1 cellular context compared by ENCODE assay signal in the genomic region with DNA sequence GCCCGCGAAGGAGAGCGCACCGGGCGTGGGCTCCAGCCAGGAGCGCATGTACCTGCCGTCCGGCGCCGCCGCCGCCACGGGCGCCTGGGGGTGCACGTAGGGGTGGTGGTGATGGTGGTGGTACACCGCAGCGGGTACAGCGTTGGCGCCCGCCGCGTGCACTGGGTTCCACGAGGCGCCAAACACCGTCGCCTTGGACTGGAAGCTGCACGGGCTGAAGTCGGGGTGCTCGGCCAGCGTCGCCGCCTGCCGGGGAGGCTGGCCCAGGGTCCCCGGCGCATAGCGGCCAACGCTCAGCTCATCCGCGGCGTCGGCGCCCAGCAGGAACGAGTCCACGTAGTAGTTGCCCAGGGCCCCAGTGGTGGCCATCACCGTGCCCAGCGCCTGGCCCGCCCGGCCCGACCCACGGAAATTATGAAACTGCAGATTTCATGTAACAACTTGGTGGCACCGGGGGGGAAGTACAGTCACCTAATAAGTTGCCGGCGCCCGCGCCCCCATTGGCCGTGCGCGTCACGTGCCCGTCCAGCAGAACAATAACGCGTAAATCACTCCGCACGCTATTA.
TF ChIP-seq lines count a peak whose summit lies in the region.

A gene (minus strand): TSS at position 449 of the 566 bp plus-strand sequence. CDS start 80 bp downstream, at position 369.

TF ChIP-seq in K562, 482 proteins besides CTCF, POLR2A, EP300 and RAD21 (continued from another document):
- TF ChIP-seq, protein P1, sequence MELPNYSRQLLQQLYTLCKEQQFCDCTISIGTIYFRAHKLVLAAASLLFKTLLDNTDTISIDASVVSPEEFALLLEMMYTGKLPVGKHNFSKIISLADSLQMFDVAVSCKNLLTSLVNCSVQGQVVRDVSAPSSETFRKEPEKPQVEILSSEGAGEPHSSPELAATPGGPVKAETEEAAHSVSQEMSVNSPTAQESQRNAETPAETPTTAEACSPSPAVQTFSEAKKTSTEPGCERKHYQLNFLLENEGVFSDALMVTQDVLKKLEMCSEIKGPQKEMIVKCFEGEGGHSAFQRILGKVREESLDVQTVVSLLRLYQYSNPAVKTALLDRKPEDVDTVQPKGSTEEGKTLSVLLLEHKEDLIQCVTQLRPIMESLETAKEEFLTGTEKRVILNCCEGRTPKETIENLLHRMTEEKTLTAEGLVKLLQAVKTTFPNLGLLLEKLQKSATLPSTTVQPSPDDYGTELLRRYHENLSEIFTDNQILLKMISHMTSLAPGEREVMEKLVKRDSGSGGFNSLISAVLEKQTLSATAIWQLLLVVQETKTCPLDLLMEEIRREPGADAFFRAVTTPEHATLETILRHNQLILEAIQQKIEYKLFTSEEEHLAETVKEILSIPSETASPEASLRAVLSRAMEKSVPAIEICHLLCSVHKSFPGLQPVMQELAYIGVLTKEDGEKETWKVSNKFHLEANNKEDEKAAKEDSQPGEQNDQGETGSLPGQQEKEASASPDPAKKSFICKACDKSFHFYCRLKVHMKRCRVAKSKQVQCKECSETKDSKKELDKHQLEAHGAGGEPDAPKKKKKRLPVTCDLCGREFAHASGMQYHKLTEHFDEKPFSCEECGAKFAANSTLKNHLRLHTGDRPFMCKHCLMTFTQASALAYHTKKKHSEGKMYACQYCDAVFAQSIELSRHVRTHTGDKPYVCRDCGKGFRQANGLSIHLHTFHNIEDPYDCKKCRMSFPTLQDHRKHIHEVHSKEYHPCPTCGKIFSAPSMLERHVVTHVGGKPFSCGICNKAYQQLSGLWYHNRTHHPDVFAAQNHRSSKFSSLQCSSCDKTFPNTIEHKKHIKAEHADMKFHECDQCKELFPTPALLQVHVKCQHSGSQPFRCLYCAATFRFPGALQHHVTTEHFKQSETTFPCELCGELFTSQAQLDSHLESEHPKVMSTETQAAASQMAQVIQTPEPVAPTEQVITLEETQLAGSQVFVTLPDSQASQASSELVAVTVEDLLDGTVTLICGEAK (IDR thresholded peaks at IDR 0.05) = no peak
- TF ChIP-seq, protein P1 (CRISPR knock-in tag; IDR thresholded peaks at IDR 0.05) = no peak
